ENCODE assay signal across 1 cellular context in genomic region chr2:42135381-42136312, GRCh38.
TF ChIP-seq lines count a peak whose summit lies in the region.

No MANE protein-coding gene starts in this region.

TF ChIP-seq in HepG2, 621 proteins besides CTCF, POLR2A, EP300 and RAD21 (continued from another document and continues in another):
- TF ChIP-seq FUBP1 (CRISPR knock-in tag; IDR thresholded peaks at IDR 0.05; ENCODE audit: borderline replicate concordance) (0 out of 2 replicates have a peak, but pooled peaks have one; percentile 15), ISL2 (CRISPR knock-in tag; IDR thresholded peaks at IDR 0.05) (peak; percentile 100), ZMYM3 (CRISPR knock-in tag; IDR thresholded peaks at IDR 0.05) (peak; percentile 31; the same call in 1 of the 2 replicates), RNF219 (CRISPR knock-in tag; IDR thresholded peaks at IDR 0.05) (0 out of 2 replicates have a peak, but pooled peaks have one; percentile 45), KIAA2018 (CRISPR knock-in tag; IDR thresholded peaks at IDR 0.05; ENCODE audit: borderline replicate concordance) (peak; percentile 78; the same call in 1 of the 2 replicates), MBD4 (IDR thresholded peaks at IDR 0.05; ENCODE audit: borderline replicate concordance, low read length) (peak; percentile 99), CBX2 (IDR thresholded peaks at IDR 0.05; ENCODE audit: low read depth, low read length) (no peak), CBX2 (CRISPR knock-in tag; IDR thresholded peaks at IDR 0.05; ENCODE audit: low read depth) (no peak), ZNF382 (CRISPR knock-in tag; IDR thresholded peaks at IDR 0.05; ENCODE audit: borderline replicate concordance) (no peak), ZNF18 (CRISPR knock-in tag; IDR thresholded peaks at IDR 0.05; ENCODE audit: insufficient replicate concordance) (peak; percentile 85), ZNF556 (CRISPR knock-in tag; IDR thresholded peaks at IDR 0.05; ENCODE audit: borderline replicate concordance) (peak; percentile 35; the same call in 1 of the 2 replicates), ZNF792 (CRISPR knock-in tag; IDR thresholded peaks at IDR 0.05) (peak; percentile 58), SRY (CRISPR knock-in tag; IDR thresholded peaks at IDR 0.05) (no peak), ZNF530 (CRISPR knock-in tag; IDR thresholded peaks at IDR 0.05; ENCODE audit: low read depth) (no peak), MYC (CRISPR knock-in tag; IDR thresholded peaks at IDR 0.05; ENCODE audit: borderline replicate concordance) (0 out of 2 replicates have a peak, but pooled peaks have one; percentile 27), KDM4B (CRISPR knock-in tag; IDR thresholded peaks at IDR 0.05) (0 out of 2 replicates have a peak, but pooled peaks have one; percentile 63), ZSCAN21 (CRISPR knock-in tag; IDR thresholded peaks at IDR 0.05; ENCODE audit: borderline replicate concordance) (no peak), TCF12 (IDR thresholded peaks at IDR 0.05) (no peak), TCF12 (CRISPR knock-in tag; IDR thresholded peaks at IDR 0.05) (peak; percentile 97), PLRG1 (conservative IDR thresholded peaks at IDR 0.05) (no peak), KDM1A (CRISPR knock-in tag; IDR thresholded peaks at IDR 0.05) (peak; percentile 81; the same call in 1 of the 2 replicates), ZNF781 (CRISPR knock-in tag; IDR thresholded peaks at IDR 0.05; ENCODE audit: borderline replicate concordance, not compliant biosample characterization) (peak; percentile 60), BRCA1 (CRISPR knock-in tag; IDR thresholded peaks at IDR 0.05) (0 out of 2 replicates have a peak, but pooled peaks have one; percentile 30), ZNF558 (CRISPR knock-in tag; IDR thresholded peaks at IDR 0.05; ENCODE audit: borderline replicate concordance) (no peak; the same call in 1 of the 2 replicates), ZNF776 (CRISPR knock-in tag; IDR thresholded peaks at IDR 0.05) (no peak), ZNF263 (CRISPR knock-in tag; IDR thresholded peaks at IDR 0.05) (peak; percentile 62), NFAT5 (CRISPR knock-in tag; IDR thresholded peaks at IDR 0.05) (no peak), CSRNP1 (CRISPR knock-in tag; IDR thresholded peaks at IDR 0.05) (peak; percentile 56; the same call in 1 of the 2 replicates), ZBTB25 (CRISPR knock-in tag; IDR thresholded peaks at IDR 0.05) (peak; percentile 83), SP140L (CRISPR knock-in tag; IDR thresholded peaks at IDR 0.05; ENCODE audit: borderline replicate concordance) (peak; percentile 94), CHD2 (IDR thresholded peaks at IDR 0.05; ENCODE audit: low read depth, low read length) (no peak), YEATS2 (CRISPR knock-in tag; IDR thresholded peaks at IDR 0.05; ENCODE audit: borderline replicate concordance) (peak; percentile 72; the same call in 1 of the 2 replicates), ZSCAN22 (CRISPR knock-in tag; IDR thresholded peaks at IDR 0.05) (peak; percentile 74), TBP (CRISPR knock-in tag; IDR thresholded peaks at IDR 0.05) (no peak)
